In genomic region chr7:12726908-12727307, GRCh38 we compare ENCODE assay signal across 22 cellular contexts. TPM values are rescaled to one million over a fixed set of nuclear protein-coding genes. Genes with fewer than 3 reads are reported as not detected.
DNase-seq lines count a peak whose midpoint lies in the region; ATAC-seq, FAIRE-seq and TF ChIP-seq lines count a peak whose summit lies in the region.
"Had no signal": no experiment of that assay in that cellular context is flagged by ENCODE, and none has a peak within 500 bp of the region (broad histone marks: within the 10 kb centered on the region; RNA-seq: fewer than 3 reads in every experiment).

No MANE protein-coding gene starts in this region.

- H3K36me3 ChIP-seq in heart right ventricle = no peaks in the 10 kb centered on the region
- no peaks in the 10 kb centered on the region for H3K36me3 ChIP-seq in H1 (ENCODE audit: control insufficient read depth in 2 of 4, insufficient read depth in 4 of 4, low read length in 3 of 4)
- no peaks in the 10 kb centered on the region for H3K36me3 ChIP-seq in neural progenitor cell
- H3K36me3 ChIP-seq: SJSA1 had no signal

- H3K18ac ChIP-seq in H1 (ENCODE audit: extremely low read depth, low read length) = no peak overlapping the region

- H3F3A ChIP-seq in neural progenitor cell (ENCODE audit: low read depth) = no peaks in the 10 kb centered on the region

- peak overlapping the region in 7 of 10 donors; percentile 6 to 41 (median 31) for H3K4me3 ChIP-seq in heart right ventricle
- H3K4me3 ChIP-seq in H1 (ENCODE audit: extremely low read depth in 1 of 4, insufficient read depth in 2 of 4, low read depth in 3 of 4, low read length in 4 of 4) = no peak overlapping the region
- no peak overlapping the region for H3K4me3 ChIP-seq in neural progenitor cell
- H3K4me3 ChIP-seq: SJSA1 had no signal

- H4K5ac ChIP-seq in H1 (ENCODE audit: insufficient read length, low read depth, low read length) = no peak overlapping the region

- H3K4me1 ChIP-seq in heart right ventricle (peaks cover 0 to 63% (median 50%) of the 10 kb centered on the region in 9 donors), H1 (replicated peaks in 1 of 4; ENCODE audit: control insufficient read depth in 3 of 4, insufficient read depth in 4 of 4, low read length in 3 of 4) (peaks cover 0 to 9% (median 8%) of the 10 kb centered on the region in 4 experiments; a peak in 4 of 7 replicates), neural progenitor cell (peaks cover 21% of the 10 kb centered on the region)

- H3K27ac Mint-ChIP-seq in osteocyte (ENCODE audit: unreplicated experiment) (peak overlapping the region; percentile 54), neural progenitor cell (no peak overlapping the region)
- H3K27ac Mint-ChIP-seq: CD14-positive monocyte had no signal

- no peak overlapping the region for H4K91ac ChIP-seq in H1 (replicated peaks; ENCODE audit: insufficient read length, low read length)

- H3K79me1 ChIP-seq in H1 (ENCODE audit: low read depth, low read length) = no peaks in the 10 kb centered on the region

- no peak overlapping the region for H3K9ac ChIP-seq in H1 (replicated peaks in 1 of 4; ENCODE audit: extremely low read depth in 1 of 4, low read depth in 3 of 4, low read length in 3 of 4)
- H3K9ac ChIP-seq in neural progenitor cell = no peak overlapping the region

- WGBS in heart right ventricle, 2 donors = 93 to 96% methylated on average over 2 of the region's 2 CpGs
- WGBS in H1 (ENCODE audit: extremely low coverage in 1 of 2, insufficient coverage in 1 of 2, insufficient read length in 1 of 2, insufficient replicate concordance in 2 of 2, low coverage in 1 of 2, low lambda C conversion rate in 2 of 2, missing lambda C conversion rate in 1 of 2), 2 experiments = 86% methylated on average over 2 of the region's 2 CpGs; no CpG with 5 or more reads in 1 of the 2 experiments

- H3K4me1 Mint-ChIP-seq in osteocyte (ENCODE audit: unreplicated experiment) (peaks cover 43% of the 10 kb centered on the region), neural progenitor cell (peaks cover 34% of the 10 kb centered on the region)

- H3K27me3 ChIP-seq in heart right ventricle (no peaks in the 10 kb centered on the region), H1 (replicated peaks in 1 of 4; ENCODE audit: control insufficient read depth in 3 of 4, extremely low read depth in 1 of 4, insufficient read depth in 3 of 4, low read length in 3 of 4) (no peaks in the 10 kb centered on the region), neural progenitor cell (no peaks in the 10 kb centered on the region)
- H3K27me3 ChIP-seq: SJSA1 had no signal

- no peaks in the 10 kb centered on the region for H3K9me3 Mint-ChIP-seq in osteocyte (ENCODE audit: unreplicated experiment)
- peaks cover 6% of the 10 kb centered on the region for H3K9me3 Mint-ChIP-seq in neural progenitor cell

- H3K56ac ChIP-seq in H1 (replicated peaks; ENCODE audit: insufficient read length, low read depth, low read length) = no peak overlapping the region

- no peak overlapping the region for H2BK12ac ChIP-seq in H1 (ENCODE audit: low read depth, low read length)

- H3K23me2 ChIP-seq in H1 (ENCODE audit: low read depth, low read length) = no peaks in the 10 kb centered on the region

- no peak overlapping the region for H3K4me3 Mint-ChIP-seq in osteocyte (ENCODE audit: unreplicated experiment)
- no peak overlapping the region for H3K4me3 Mint-ChIP-seq in neural progenitor cell
- H3K4me3 Mint-ChIP-seq: CD14-positive monocyte had no signal

- no peak for TF ChIP-seq POLR2A in H1 (IDR thresholded peaks at IDR 0.05; ENCODE audit: control extremely low read depth in 1 of 2, low read depth in 2 of 2, low read length in 2 of 2)

- 0 out of 2 replicates have a peak overlapping the region, but pooled peaks have one; percentile 64 for H2BK20ac ChIP-seq in H1 (ENCODE audit: low read length)

- no peak overlapping the region for H4K8ac ChIP-seq in H1 (ENCODE audit: extremely low read depth, insufficient read depth, low read length)

- TF ChIP-seq CTCF in heart right ventricle (IDR thresholded peaks at IDR 0.05) (no peak), H1 (IDR thresholded peaks at IDR 0.05; ENCODE audit: control extremely low read depth in 1 of 3, insufficient read depth in 1 of 3, low read depth in 1 of 3, low read length in 3 of 3) (no peak), osteocyte (IDR thresholded peaks at IDR 0.05) (no peak), neural progenitor cell (IDR thresholded peaks at IDR 0.05) (no peak)

- H3K27me3 Mint-ChIP-seq in osteocyte (ENCODE audit: unreplicated experiment) (no peaks in the 10 kb centered on the region), neural progenitor cell (ENCODE audit: insufficient read depth, low read depth) (peaks cover 3% of the 10 kb centered on the region)

- no peak overlapping the region for H3K4ac ChIP-seq in H1 (replicated peaks; ENCODE audit: insufficient read length, low read depth, low read length)

- no peak overlapping the region for H3K23ac ChIP-seq in H1 (ENCODE audit: insufficient read length)

- H3K14ac ChIP-seq in H1 (ENCODE audit: insufficient read length) = no peak overlapping the region

- no peak overlapping the region for H2AFZ ChIP-seq in H1 (ENCODE audit: low read length)
- no peak overlapping the region for H2AFZ ChIP-seq in neural progenitor cell (replicated peaks)

- DNase-seq in heart right ventricle (no peak), Right ventricle myocardium superior (no peak), H1 (ENCODE audit: low read depth in 1 of 2, low spot score in 2 of 2) (no peak), osteocyte (ENCODE audit: extremely low spot score, unreplicated experiment) (no peak), left colon (no peak), KG1 (lab: John Stamatoyannopoulos, UW) (no peak), neural progenitor cell (ENCODE audit: low spot score) (no peak)
- DNase-seq: 8988T, DMS53, GF-D8, MM.1S, NCI-H1092, NCI-H1436, NCI-H187 treated with DMSO at 0.1 percent for 48 hours, NCI-H2107, NCI-H446 treated with DMSO at 0.1 percent for 48 hours, NCI-H526 treated with DMSO at 0.1 percent for 48 hours, OCI-M1 had no signal

- no peak overlapping the region for H2BK120ac ChIP-seq in H1 (replicated peaks; ENCODE audit: low read depth, low read length)

- no peaks in the 10 kb centered on the region for H3K79me2 ChIP-seq in H1 (ENCODE audit: control insufficient read depth in 1 of 2, insufficient read depth in 2 of 2, low read length in 2 of 2)
- H3K79me2 ChIP-seq in neural progenitor cell (ENCODE audit: low read depth) = no peaks in the 10 kb centered on the region

- H2BK15ac ChIP-seq in H1 (ENCODE audit: low read length) = no peak overlapping the region

- no peak for TF ChIP-seq RAD21 in H1 (IDR thresholded peaks at IDR 0.05 in 1 of 2, conservative IDR thresholded peaks at IDR 0.05 in 1 of 2; ENCODE audit: low read depth in 2 of 2, low read length in 2 of 2)

- intact Hi-C loops in heart right ventricle (cut with DNase I) (loop anchor here in 3 of 10 donors (5.0 kb wide), 1 partner anchor 40 kb away; the partner anchor contains the start of gene ARL4A (in 3 of the 3)), Right ventricle myocardium superior (cut with DNase I) (loop anchor here (5.0 kb wide), 1 partner anchor 40 kb away; the partner anchor contains the start of gene ARL4A), left colon (cut with DNase I, micrococcal nuclease) (no loop called here)

- POLR2A ChIA-PET in H1 (lab: Charles Lee; ENCODE audit: partially characterized antibody) = interaction anchor here (1.2 to 1.5 kb wide), 2 partner anchors 10 to 16 kb away, joined by 3 to 7 read pairs; no protein-coding TSS in a partner anchor

- CTCF ChIA-PET in H1 (lab: Charles Lee; ENCODE audit: partially characterized antibody) = interaction anchor here (1.3 to 2.0 kb wide), 5 partner anchors 11 to 160 kb away, joined by 3 to 7 read pairs (median 4); partner anchors contain the start of gene ARL4A

- peak overlapping the region in 8 of 10 donors; percentile 19 to 83 (median 74) for H3K27ac ChIP-seq in heart right ventricle
- no peak overlapping the region for H3K27ac ChIP-seq in H1 (ENCODE audit: low read depth, low read length)
- H3K27ac ChIP-seq in neural progenitor cell = no peak overlapping the region
- H3K27ac ChIP-seq: SJSA1 had no signal

- H3K36me3 Mint-ChIP-seq in osteocyte (ENCODE audit: unreplicated experiment) = no peaks in the 10 kb centered on the region
- H3K36me3 Mint-ChIP-seq in neural progenitor cell = peaks cover 3% of the 10 kb centered on the region
- H3K36me3 Mint-ChIP-seq: CD14-positive monocyte had no signal

- FAIRE-seq in H1 (lab: Jason Lieb, UNC) = no peak
- FAIRE-seq: GM19239, RCC 7860 had no signal

- H3K4me2 ChIP-seq in H1 (ENCODE audit: insufficient read depth in 1 of 2, low read depth in 2 of 2, low read length in 2 of 2) (no peak overlapping the region), neural progenitor cell (no peak overlapping the region)

- H3K9me3 ChIP-seq in heart right ventricle (no peaks in the 10 kb centered on the region), H1 (ENCODE audit: insufficient read depth in 2 of 2, low read depth in 1 of 2, low read length in 1 of 2) (no peaks in the 10 kb centered on the region), neural progenitor cell (ENCODE audit: low read depth) (no peaks in the 10 kb centered on the region)
- H3K9me3 ChIP-seq: SJSA1 had no signal

- ATAC-seq in heart right ventricle (peak in 1 of 8 donors; percentile 6), Right ventricle myocardium superior (ENCODE audit: poor library complexity) (no peak), left colon (no peak)

- no peak overlapping the region for H2BK5ac ChIP-seq in H1 (ENCODE audit: low read depth, low read length)

- H4K20me1 ChIP-seq in H1 (replicated peaks in 1 of 2; ENCODE audit: control insufficient read depth in 1 of 2, insufficient read depth in 2 of 2, low read length in 2 of 2) (no peaks in the 10 kb centered on the region), neural progenitor cell (ENCODE audit: low read depth) (no peaks in the 10 kb centered on the region)

- H2AK5ac ChIP-seq in H1 (ENCODE audit: low read depth, low read length) = no peak overlapping the region

- no peak for TF ChIP-seq EP300 in H1 (IDR thresholded peaks at IDR 0.05; ENCODE audit: borderline replicate concordance in 1 of 2, low read depth in 2 of 2, low read length in 2 of 2)

RNA-seq across cellular contexts. Expression of gene ARL4A, which starts 39.5 kb away (rescaled TPM):
- total RNA-seq in heart right ventricle = 10 to 100 TPM in 8 of 10 donors, 1 to 10 TPM in 2; 6.9 to 21.4 (median 12.9) TPM
- polyA plus RNA-seq in heart right ventricle = 10 to 100 TPM; 11.5 to 19.9 TPM
- 10.9 TPM for total RNA-seq in Right ventricle myocardium superior
- total RNA-seq in H1 (2021; fragmentation: NEBNext Ultra II Directional; extraction: Animal tissue kit (Norgen Biotek cat#: 25700)) = 29.2 and 31.5 TPM in 2 replicates
- polyA plus RNA-seq in H1 (2011; rRNA removed) = 7.2 and 14.5 TPM in 2 replicates
- 17.1 TPM for polyA plus RNA-seq in H1 (2011; cell fraction: cytosol; rRNA removed)
- polyA plus RNA-seq in H1 (2011; cell fraction: nucleus; rRNA removed) = 3.7 TPM
- 19.7 to 40.3 TPM (median 22.8 TPM) in 4 replicates for polyA plus RNA-seq in H1 (2012, experiment 1 of 2)
- polyA plus RNA-seq in H1 (2012, experiment 2 of 2) = 5.4 TPM
- polyA plus RNA-seq in H1 (2013, experiment 1 of 2) = 33.9 TPM
- polyA plus RNA-seq in H1 (2013, experiment 2 of 2) = 34.8 TPM
- polyA minus RNA-seq in H1 (2011; rRNA and poly(A)+ RNA removed) = 11.7 and 12.4 TPM in 2 replicates
- 11.4 TPM for polyA minus RNA-seq in H1 (2011; cell fraction: cytosol; rRNA and poly(A)+ RNA removed)
- polyA minus RNA-seq in H1 (2011; cell fraction: nucleus; rRNA and poly(A)+ RNA removed) = 20.7 TPM
- 9.6 and 11.0 TPM in 2 replicates for total RNA-seq in osteocyte
- 100 to 1,000 TPM in 1 of 2 donors, 10 to 100 TPM in 1; 77.3 to 101 TPM for total RNA-seq in left colon
- 36.4 and 43.5 TPM in 2 replicates for total RNA-seq in neural progenitor cell (ENCODE audit: low replicate concordance)

Comparison
In these comparisons a context has a peak if more than half of its experiments do, and no peak if none do; other contexts are left out.
1. H3K27ac ChIP-seq: peak in heart right ventricle (8 of 10); none in H1 (single experiment) and neural progenitor cell (single experiment).
2. H3K4me3 ChIP-seq: peak in heart right ventricle (7 of 10); none in H1 (0 of 4) and neural progenitor cell (single experiment).